ENCODE assay signal across 1 cellular context in the genomic region with DNA sequence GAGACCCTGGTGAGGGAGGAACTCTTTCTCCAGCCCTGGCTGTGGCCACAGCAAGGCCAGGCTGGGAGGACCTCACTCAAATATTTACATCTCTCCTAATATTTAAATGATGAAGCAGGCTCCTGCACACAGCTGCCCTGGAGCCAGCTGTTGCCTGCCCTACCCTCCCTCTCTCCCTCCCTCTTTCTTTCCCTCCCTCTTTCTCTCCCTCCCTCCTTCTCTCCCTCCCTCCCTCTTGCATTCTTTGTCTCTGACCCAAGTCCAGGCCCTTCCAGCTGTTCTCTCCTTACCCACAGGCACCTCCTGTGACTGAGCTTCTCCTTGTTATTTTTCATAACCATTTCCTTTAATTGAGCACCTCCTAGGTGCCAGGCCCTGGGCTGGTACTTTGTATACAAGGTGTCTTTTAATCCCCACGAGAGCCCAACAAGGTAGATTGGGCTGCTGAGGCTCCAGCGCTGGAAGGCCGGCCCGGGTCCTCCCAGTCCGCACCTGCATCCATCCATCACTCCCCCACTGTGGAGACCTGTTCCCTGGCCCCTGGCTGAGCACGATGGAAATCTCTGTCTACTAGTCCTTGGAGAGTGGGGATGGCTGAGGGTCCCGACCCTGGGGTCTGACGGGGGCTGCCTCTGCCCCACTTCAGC.
TF ChIP-seq lines count a peak whose summit lies in the region.

No MANE protein-coding gene starts in this region.

TF ChIP-seq in WTC11, 78 proteins besides CTCF, POLR2A, EP300 and RAD21 (continued from another document):
- TF ChIP-seq, protein P1, sequence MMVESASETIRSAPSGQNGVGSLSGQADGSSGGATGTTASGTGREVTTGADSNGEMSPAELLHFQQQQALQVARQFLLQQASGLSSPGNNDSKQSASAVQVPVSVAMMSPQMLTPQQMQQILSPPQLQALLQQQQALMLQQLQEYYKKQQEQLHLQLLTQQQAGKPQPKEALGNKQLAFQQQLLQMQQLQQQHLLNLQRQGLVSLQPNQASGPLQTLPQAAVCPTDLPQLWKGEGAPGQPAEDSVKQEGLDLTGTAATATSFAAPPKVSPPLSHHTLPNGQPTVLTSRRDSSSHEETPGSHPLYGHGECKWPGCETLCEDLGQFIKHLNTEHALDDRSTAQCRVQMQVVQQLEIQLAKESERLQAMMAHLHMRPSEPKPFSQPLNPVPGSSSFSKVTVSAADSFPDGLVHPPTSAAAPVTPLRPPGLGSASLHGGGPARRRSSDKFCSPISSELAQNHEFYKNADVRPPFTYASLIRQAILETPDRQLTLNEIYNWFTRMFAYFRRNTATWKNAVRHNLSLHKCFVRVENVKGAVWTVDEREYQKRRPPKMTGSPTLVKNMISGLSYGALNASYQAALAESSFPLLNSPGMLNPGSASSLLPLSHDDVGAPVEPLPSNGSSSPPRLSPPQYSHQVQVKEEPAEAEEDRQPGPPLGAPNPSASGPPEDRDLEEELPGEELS (CRISPR knock-in tag; IDR thresholded peaks at IDR 0.05), result no peak
- no peak for TF ChIP-seq TEAD4 (CRISPR knock-in tag; IDR thresholded peaks at IDR 0.05)
- TF ChIP-seq, protein P2, sequence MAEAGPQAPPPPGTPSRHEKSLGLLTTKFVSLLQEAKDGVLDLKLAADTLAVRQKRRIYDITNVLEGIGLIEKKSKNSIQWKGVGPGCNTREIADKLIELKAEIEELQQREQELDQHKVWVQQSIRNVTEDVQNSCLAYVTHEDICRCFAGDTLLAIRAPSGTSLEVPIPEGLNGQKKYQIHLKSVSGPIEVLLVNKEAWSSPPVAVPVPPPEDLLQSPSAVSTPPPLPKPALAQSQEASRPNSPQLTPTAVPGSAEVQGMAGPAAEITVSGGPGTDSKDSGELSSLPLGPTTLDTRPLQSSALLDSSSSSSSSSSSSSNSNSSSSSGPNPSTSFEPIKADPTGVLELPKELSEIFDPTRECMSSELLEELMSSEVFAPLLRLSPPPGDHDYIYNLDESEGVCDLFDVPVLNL (CRISPR knock-in tag; IDR thresholded peaks at IDR 0.05; ENCODE audit: borderline replicate concordance, low read depth), result no peak
